In genomic region chr10:21279217-21279575, GRCh38 we compare ENCODE assay signal across 20 cellular contexts.
DNase-seq lines count a peak whose midpoint lies in the region; ATAC-seq, FAIRE-seq and TF ChIP-seq lines count a peak whose summit lies in the region.
"Had no signal": no experiment of that assay in that cellular context is flagged by ENCODE, and none has a peak within 500 bp of the region (broad histone marks: within the 10 kb centered on the region; RNA-seq: fewer than 3 reads in every experiment).

No MANE protein-coding gene starts in this region.

- H4K91ac ChIP-seq in H9 (ENCODE audit: insufficient read length, low read depth, low read length), result no peak overlapping the region

- H3K4me1 Mint-ChIP-seq in Caco-2 (ENCODE audit: low read depth, unreplicated experiment), result peaks cover 34% of the 10 kb centered on the region
- peaks cover 39 to 48% of the 10 kb centered on the region in 2 experiments for H3K4me1 Mint-ChIP-seq in H9
- peaks cover 22% of the 10 kb centered on the region for H3K4me1 Mint-ChIP-seq in nephron

- POLR2A ChIA-PET in Caco-2 (lab: Charles Lee), result interaction anchor here (0.6 to 0.8 kb wide), 2 partner anchors 15 to 194 kb away, joined by 3 to 4 read pairs; no protein-coding TSS in a partner anchor
- POLR2A ChIA-PET in GM12878 (lab: Charles Lee), result interaction anchor here (0.5 to 0.7 kb wide), 2 partner anchors 45 to 72 kb away, joined by 6 read pairs; no protein-coding TSS in a partner anchor

- H3K27me3 Mint-ChIP-seq in Caco-2 (ENCODE audit: insufficient read depth, unreplicated experiment) (no peaks in the 10 kb centered on the region), H9 (ENCODE audit: low read depth) (no peaks in the 10 kb centered on the region), nephron (ENCODE audit: low read depth) (no peaks in the 10 kb centered on the region)
- H3K27me3 Mint-ChIP-seq: brain had no signal

- no peak overlapping the region for H2AK5ac ChIP-seq in H9 (ENCODE audit: insufficient read length, low read length)

- TF ChIP-seq CTCF in Caco-2 (IDR thresholded peaks at IDR 0.05; ENCODE audit: insufficient read depth in 1 of 2, low read depth in 1 of 2, low read length in 1 of 2, severe bottlenecking in 1 of 2, unreplicated experiment in 1 of 2), result no peak
- no peak for TF ChIP-seq CTCF in H9 (conservative IDR thresholded peaks at IDR 0.05)
- no peak for TF ChIP-seq CTCF in GM12878 (IDR thresholded peaks at IDR 0.05 in 2 of 3, conservative IDR thresholded peaks at IDR 0.05 in 1 of 3; ENCODE audit: control insufficient read depth in 2 of 3, extremely low read depth in 1 of 3, insufficient read depth in 1 of 3, low read depth in 3 of 3, low read length in 3 of 3)
- no peak for TF ChIP-seq CTCF in nephron (IDR thresholded peaks at IDR 0.05; ENCODE audit: unreplicated experiment in 3 of 3)

- no peak for TF ChIP-seq EP300 in GM12878 (IDR thresholded peaks at IDR 0.05; ENCODE audit: borderline replicate concordance in 1 of 2, control insufficient read depth in 1 of 2, low read depth in 2 of 2, low read length in 2 of 2)

- H2BK120ac ChIP-seq in H9 (ENCODE audit: low read depth, low read length, poor library complexity, severe bottlenecking), result no peak overlapping the region

- no peaks in the 10 kb centered on the region for H3K23me2 ChIP-seq in H9 (ENCODE audit: insufficient read length, low read depth, low read length, poor library complexity, severe bottlenecking)

- H3K79me1 ChIP-seq in H9 (ENCODE audit: insufficient read depth, low read depth, low read length, poor library complexity, severe bottlenecking), result no peaks in the 10 kb centered on the region

- no peak overlapping the region for H4K8ac ChIP-seq in H9 (replicated peaks; ENCODE audit: insufficient read length, low read depth, low read length)

- H3T11ph ChIP-seq in H9 (ENCODE audit: low read length), result peak overlapping the region; percentile 62

- TF ChIP-seq POLR2A in GM12878 (IDR thresholded peaks at IDR 0.05; ENCODE audit: low read depth, low read length), result no peak

- H3K4me3 ChIP-seq in Caco-2 (ENCODE audit: low read depth, low read length) (no peak overlapping the region), GM12878 (no peak overlapping the region)
- H3K4me3 ChIP-seq: gastroesophageal sphincter, ovary, Peyer's patch, stomach, thyroid gland had no signal

- intact Hi-C loops in Caco-2 (cut with micrococcal nuclease; ENCODE audit: unreplicated experiment), result loop anchor here (2.0 to 10.0 kb wide), 4 partner anchors 248 to 673 kb away; no protein-coding TSS in a partner anchor
- intact Hi-C loops in GM12878 (cut with micrococcal nuclease; ENCODE audit: unreplicated experiment), result loop anchor here (2.0 to 5.0 kb wide), 2 partner anchors 73 to 454 kb away; no protein-coding TSS in a partner anchor

- H3K27me3 ChIP-seq in Caco-2 (replicated peaks; ENCODE audit: control insufficient read depth, insufficient read depth, low read length) (no peaks in the 10 kb centered on the region), H9 (ENCODE audit: insufficient read depth, low read length) (no peaks in the 10 kb centered on the region), GM12878 (replicated peaks in 1 of 2; ENCODE audit: control insufficient read depth in 2 of 2, insufficient read depth in 2 of 2, low read length in 1 of 2) (no peaks in the 10 kb centered on the region)
- H3K27me3 ChIP-seq: BE2C, gastroesophageal sphincter, ovary, Peyer's patch, stomach, thyroid gland had no signal

- no peak overlapping the region for H2BK12ac ChIP-seq in H9 (ENCODE audit: insufficient read length, low read depth, low read length)

- WGBS in H9 (ENCODE audit: extremely low coverage, insufficient read length, low lambda C conversion rate), result no CpG with 5 or more reads among the region's 3 CpGs
- 32% methylated on average over 3 of the region's 3 CpGs for WGBS in GM12878 (ENCODE audit: insufficient coverage, insufficient replicate concordance, low lambda C conversion rate, missing lambda C conversion rate)

- BruUV-seq in Caco-2 (replicated peaks; lab: Mats Ljungman, UMichigan), result no TSS peak
- no TSS peak for BruUV-seq in GM12878 (replicated peaks; lab: Mats Ljungman, UMichigan)

- H2BK20ac ChIP-seq in H9 (ENCODE audit: low read depth, low read length, poor library complexity, severe bottlenecking), result no peak overlapping the region

- H3K18ac ChIP-seq in H9 (ENCODE audit: insufficient read length, low read depth, low read length), result peak overlapping the region; percentile 21

- H3K9ac ChIP-seq in H9 (ENCODE audit: extremely low read depth, insufficient read length, low read length) (no peak overlapping the region), GM12878 (ENCODE audit: control insufficient read depth, insufficient read depth, low read length) (no peak overlapping the region)

- CTCF ChIA-PET in Caco-2 (lab: Charles Lee) (interaction anchor here (0.6 to 1.9 kb wide), 11 partner anchors 14 to 248 kb away, joined by 3 to 17 read pairs (median 4); partner anchors contain the start of gene SKIDA1), GM12878 (lab: Yijun Ruan, JAX) (interaction anchor here (0.5 to 2.0 kb wide), 18 partner anchors 14 to 1815 kb away, joined by 3 to 16 read pairs (median 4); no protein-coding TSS in a partner anchor)

- SMC1A ChIA-PET in GM12878 (lab: Charles Lee; ENCODE audit: uncharacterized antibody, unreplicated experiment), result interaction anchor here (0.6 to 2.1 kb wide), 14 partner anchors 9 to 398 kb away, joined by 3 to 11 read pairs (median 4); no protein-coding TSS in a partner anchor

- H2BK5ac ChIP-seq in H9 (ENCODE audit: insufficient read length, low read length), result no peak overlapping the region

- H3K56ac ChIP-seq in H9 (ENCODE audit: insufficient read length, low read depth, low read length), result no peak overlapping the region

- FAIRE-seq in GM12878 (lab: Jason Lieb, UNC), result no peak

- H3K36me3 ChIP-seq in Caco-2 (ENCODE audit: control insufficient read depth, insufficient read depth, low read length) (no peaks in the 10 kb centered on the region), GM12878 (ENCODE audit: control insufficient read depth in 2 of 2, insufficient read depth in 2 of 2, low read length in 1 of 2) (no peaks in the 10 kb centered on the region)
- H3K36me3 ChIP-seq: BE2C, gastroesophageal sphincter, ovary, Peyer's patch, stomach, thyroid gland had no signal

- H3K79me2 ChIP-seq in H9 (ENCODE audit: insufficient read depth, low read length) (no peaks in the 10 kb centered on the region), GM12878 (ENCODE audit: control insufficient read depth, insufficient read depth, low read length) (no peaks in the 10 kb centered on the region)

- H4K20me1 ChIP-seq in H9 (ENCODE audit: control insufficient read depth, insufficient read depth, insufficient read length), result no peaks in the 10 kb centered on the region
- no peaks in the 10 kb centered on the region for H4K20me1 ChIP-seq in GM12878 (ENCODE audit: control insufficient read depth, insufficient read depth)

- no peak for TF ChIP-seq RAD21 in GM12878 (IDR thresholded peaks at IDR 0.05; ENCODE audit: insufficient read depth, low read depth, low read length)

- no peak overlapping the region for H3K23ac ChIP-seq in H9 (ENCODE audit: insufficient read length, low read depth, low read length)

- no peak overlapping the region for H4K5ac ChIP-seq in H9 (ENCODE audit: insufficient read length, low read depth, low read length)

- H3K4me1 ChIP-seq in Caco-2 (peaks cover 29% of the 10 kb centered on the region), H9 (ENCODE audit: insufficient read depth, low read length) (peaks cover 8% of the 10 kb centered on the region; the same call in 1 of the 2 replicates), GM12878 (ENCODE audit: control insufficient read depth, insufficient read depth, low read length) (no peaks in the 10 kb centered on the region)
- H3K4me1 ChIP-seq: BE2C, gastroesophageal sphincter, Peyer's patch, stomach, thyroid gland had no signal

- no peak overlapping the region for H3K27ac ChIP-seq in H9 (ENCODE audit: insufficient read length, low read depth, low read length)
- no peak overlapping the region for H3K27ac ChIP-seq in GM12878 (ENCODE audit: control insufficient read depth, insufficient read depth)
- H3K27ac ChIP-seq: gastroesophageal sphincter, ovary, Peyer's patch, stomach, thyroid gland, VCaP had no signal

- peak; percentile 13; the same call in 2 of the 3 replicates for ATAC-seq in GM12878
- no peak for ATAC-seq in GM21825 (IDR thresholded peaks at IDR 0.05; ENCODE audit: unreplicated experiment)
- no peak for ATAC-seq in GM21515 (IDR thresholded peaks at IDR 0.05; ENCODE audit: unreplicated experiment)

- RAD21 ChIA-PET in GM12878 (lab: Charles Lee; ENCODE audit: unreplicated experiment), result interaction anchor here (0.6 to 2.9 kb wide), 9 partner anchors 71 to 673 kb away, joined by 3 to 20 read pairs (median 3); no protein-coding TSS in a partner anchor

- DNase-seq in Caco-2 (no peak), H9 (no peak), GM12878 (ENCODE audit: low read depth, low spot score) (no peak), islet precursor cell (no peak), NCI-H526 (lab: John Stamatoyannopoulos, UW) (no peak)
- DNase-seq: DMS153, SIG-M5 had no signal

- H3K9me3 Mint-ChIP-seq in Caco-2 (ENCODE audit: unreplicated experiment), result no peaks in the 10 kb centered on the region
- H3K9me3 Mint-ChIP-seq in H9, result peaks cover 4 to 8% of the 10 kb centered on the region in 2 experiments; a peak in 4 of 5 replicates
- H3K9me3 Mint-ChIP-seq in nephron, result peaks cover 8% of the 10 kb centered on the region
- H3K9me3 Mint-ChIP-seq: activated T-helper 2 cell treated with anti-CD3 and anti-CD28 coated beads, Interferon-gamma antibody, Interleukin-2, Interleukin-4, amounts not matched to agents 10 μg/mL and 5 μg/mL and 100 μg/mL, durations not matched to agents 14 hours and 24 hours and 36 hours had no signal

- in situ Hi-C loops in GM12878 (cut with MboI), result loop anchor here (10.0 to 25.0 kb wide), 2 partner anchors 208 to 446 kb away; no protein-coding TSS in a partner anchor

- H3K27ac Mint-ChIP-seq in Caco-2 (ENCODE audit: unreplicated experiment) (peak overlapping the region; percentile 50), H9 (0 out of 7 replicates have a peak overlapping the region, but pooled peaks of 2 of the 3 experiments have one; percentile 28 to 45), nephron (peak overlapping the region; percentile 77 to 84 (median 77))
- H3K27ac Mint-ChIP-seq: activated T-helper 2 cell treated with anti-CD3 and anti-CD28 coated beads, Interferon-gamma antibody, Interleukin-2, Interleukin-4, amounts not matched to agents 10 μg/mL and 5 μg/mL and 100 μg/mL, durations not matched to agents 14 hours and 24 hours and 36 hours; nephron progenitor cell had no signal

- H2BK15ac ChIP-seq in H9 (ENCODE audit: low read depth, low read length), result no peak overlapping the region

- no peaks in the 10 kb centered on the region for H3K9me3 ChIP-seq in Caco-2
- H3K9me3 ChIP-seq in H9 (ENCODE audit: control insufficient read depth, low read depth, low read length), result no peaks in the 10 kb centered on the region
- H3K9me3 ChIP-seq in GM12878 (replicated peaks; ENCODE audit: control insufficient read depth, insufficient read depth, low read length), result no peaks in the 10 kb centered on the region
- H3K9me3 ChIP-seq: BE2C, gastroesophageal sphincter, ovary, Peyer's patch, stomach, thyroid gland had no signal

- H3K14ac ChIP-seq in H9 (ENCODE audit: insufficient read depth, low read length), result no peak overlapping the region

- H3K4me3 Mint-ChIP-seq in Caco-2 (ENCODE audit: unreplicated experiment) (no peak overlapping the region), H9 (0 out of 5 replicates have a peak overlapping the region, but pooled peaks of 1 of the 2 experiments have one; percentile 23), nephron (no peak overlapping the region)
- H3K4me3 Mint-ChIP-seq: brain, nephron progenitor cell had no signal

- no peak overlapping the region for H3K4ac ChIP-seq in H9 (ENCODE audit: low read depth, low read length)

- H3K36me3 Mint-ChIP-seq in Caco-2 (ENCODE audit: insufficient read depth, unreplicated experiment) (no peaks in the 10 kb centered on the region), H9 (ENCODE audit: insufficient read depth in 1 of 3, low read depth in 3 of 3) (peaks cover 5 to 18% (median 16%) of the 10 kb centered on the region in 3 experiments), nephron (ENCODE audit: low read depth) (no peaks in the 10 kb centered on the region)
- H3K36me3 Mint-ChIP-seq: brain had no signal

- no peak overlapping the region for H2AFZ ChIP-seq in H9 (ENCODE audit: low read length)
- H2AFZ ChIP-seq in GM12878 (ENCODE audit: control insufficient read depth, low read depth, low read length), result no peak overlapping the region

- H3K4me2 ChIP-seq in H9 (ENCODE audit: insufficient read depth, insufficient read length, low read length), result no peak overlapping the region
- H3K4me2 ChIP-seq in GM12878 (ENCODE audit: control insufficient read depth, insufficient read depth), result no peak overlapping the region
